16 cellular contexts compared by ENCODE assay signal in genomic region chr22:44906248-44906936, GRCh38.
"Had no signal": no experiment of that assay in that cellular context is flagged by ENCODE, and none has a peak within 500 bp of the region (broad histone marks: within the 10 kb centered on the region; RNA-seq: fewer than 3 reads in every experiment).

No MANE protein-coding gene starts in this region.

- H3K4me1 Mint-ChIP-seq: naive thymus-derived CD4-positive, alpha-beta T cell had no signal

- H3K36me3 ChIP-seq: colonic mucosa, ovary, tibial artery, upper lobe of left lung had no signal

- H3K4me1 ChIP-seq: colonic mucosa, tibial artery, upper lobe of left lung, vagina had no signal

- H3K27ac Mint-ChIP-seq: naive thymus-derived CD4-positive, alpha-beta T cell had no signal

- H3K79me2 ChIP-seq: hepatocyte had no signal

- H3K27ac ChIP-seq: colonic mucosa, hepatocyte, ovary, tibial artery, upper lobe of left lung, vagina had no signal

- H3K27me3 ChIP-seq: colonic mucosa, hepatocyte, ovary, upper lobe of left lung, vagina had no signal

- H2AFZ ChIP-seq: hepatocyte had no signal

- FAIRE-seq: small intestine had no signal

- H3K4me2 ChIP-seq: hepatocyte had no signal

- H3K9me3 ChIP-seq: colonic mucosa had no signal

- H3K27me3 Mint-ChIP-seq: progenitor cell of endocrine pancreas had no signal

- H3K4me3 ChIP-seq: colonic mucosa, hepatocyte, ovary, tibial artery, upper lobe of left lung, vagina had no signal

- ATAC-seq: naive thymus-derived CD4-positive, alpha-beta T cell had no signal

- H3K4me3 Mint-ChIP-seq: naive thymus-derived CD4-positive, alpha-beta T cell had no signal

- DNase-seq: colonic mucosa; effector CD4-positive, alpha-beta T cell; foreskin melanocyte; mesendoderm; naive thymus-derived CD4-positive, alpha-beta T cell; nucleus accumbens; right cardiac atrium; small intestine; stimulated activated CD4-positive, alpha-beta T cell treated with anti-CD3 and anti-CD28 coated beads, Interleukin-2, amount 100 ng/mL, for 48 hours; stimulated activated naive CD4-positive, alpha-beta T cell treated with Interleukin-2 at 50 U/mL for 16 hours; tibial artery had no signal
